Comparison of ENCODE assay signal across 1 cellular context in genomic region chr16:29961479-29962343, GRCh38.
A peak's percentile ranks its signal among the peaks of the same experiment; 100 is the strongest.
TF ChIP-seq lines count a peak whose summit lies in the region.

Gene TMEM219 (plus strand): TSS chr16:29962079. CDS start chr16:29963144, 1,065 bp downstream.

TF ChIP-seq in HepG2, 621 proteins besides CTCF, POLR2A, EP300 and RAD21 (continued from another document and continues in another):
- TF ChIP-seq SNAPC4 (CRISPR knock-in tag; IDR thresholded peaks at IDR 0.05), result no peak
- TF ChIP-seq SAFB2 (CRISPR knock-in tag; IDR thresholded peaks at IDR 0.05; ENCODE audit: borderline replicate concordance, low read depth), result no peak; the same call in 1 of the 2 replicates
- no peak for TF ChIP-seq LCORL (IDR thresholded peaks at IDR 0.05)
- TF ChIP-seq LCORL (CRISPR knock-in tag; IDR thresholded peaks at IDR 0.05), result peak; percentile 74; the same call in 1 of the 2 replicates
- no peak for TF ChIP-seq SKI (IDR thresholded peaks at IDR 0.05; ENCODE audit: partially characterized antibody)
- peak; percentile 68; the same call in 1 of the 2 replicates for TF ChIP-seq BRD4 (CRISPR knock-in tag; IDR thresholded peaks at IDR 0.05)
- no peak for TF ChIP-seq ZNF282 (IDR thresholded peaks at IDR 0.05; ENCODE audit: partially characterized antibody)
- no peak for TF ChIP-seq ZNF253 (CRISPR knock-in tag; IDR thresholded peaks at IDR 0.05; ENCODE audit: borderline replicate concordance)
- no peak for TF ChIP-seq ZBTB33 (CRISPR knock-in tag; IDR thresholded peaks at IDR 0.05)
- no peak for TF ChIP-seq ZNF24 (IDR thresholded peaks at IDR 0.05)
- TF ChIP-seq ZNF275 (CRISPR knock-in tag; IDR thresholded peaks at IDR 0.05; ENCODE audit: borderline replicate concordance), result peak; percentile 77
- TF ChIP-seq CCDC6 (CRISPR knock-in tag; IDR thresholded peaks at IDR 0.05), result peak; percentile 76; the same call in 1 of the 2 replicates
- TF ChIP-seq ZNF33A (CRISPR knock-in tag; IDR thresholded peaks at IDR 0.05; ENCODE audit: borderline replicate concordance), result no peak
- no peak for TF ChIP-seq NFRKB (IDR thresholded peaks at IDR 0.05)
- TF ChIP-seq ZUFSP (CRISPR knock-in tag; IDR thresholded peaks at IDR 0.05; ENCODE audit: borderline replicate concordance), result 0 out of 2 replicates have a peak, but pooled peaks have one; percentile 61
- no peak for TF ChIP-seq BATF2 (CRISPR knock-in tag; IDR thresholded peaks at IDR 0.05)
- TF ChIP-seq MNT (IDR thresholded peaks at IDR 0.05), result no peak
- TF ChIP-seq DNMT3B (CRISPR knock-in tag; conservative IDR thresholded peaks at IDR 0.05), result peak; percentile 53; the same call in 1 of the 2 replicates
- no peak for TF ChIP-seq ZFP1 (CRISPR knock-in tag; IDR thresholded peaks at IDR 0.05)
- no peak for TF ChIP-seq XBP1 (CRISPR knock-in tag; IDR thresholded peaks at IDR 0.05)
- 0 out of 2 replicates have a peak, but pooled peaks have one; percentile 37 for TF ChIP-seq PAWR (CRISPR knock-in tag; IDR thresholded peaks at IDR 0.05; ENCODE audit: borderline replicate concordance)
- TF ChIP-seq ATRX (CRISPR knock-in tag; IDR thresholded peaks at IDR 0.05; ENCODE audit: borderline replicate concordance), result no peak
- no peak; the same call in 1 of the 2 replicates for TF ChIP-seq HCFC1 (IDR thresholded peaks at IDR 0.05; ENCODE audit: low read depth, low read length)
- peak; percentile 94 for TF ChIP-seq PATZ1 (CRISPR knock-in tag; IDR thresholded peaks at IDR 0.05)
- 0 out of 2 replicates have a peak, but pooled peaks have one; percentile 57 for TF ChIP-seq MIXL1 (CRISPR knock-in tag; IDR thresholded peaks at IDR 0.05)
- peak; percentile 55; the same call in 1 of the 2 replicates for TF ChIP-seq ZNF567 (CRISPR knock-in tag; IDR thresholded peaks at IDR 0.05; ENCODE audit: borderline replicate concordance)
- no peak; the same call in 1 of the 2 replicates for TF ChIP-seq RBAK (CRISPR knock-in tag; IDR thresholded peaks at IDR 0.05)
- peak; percentile 52 for TF ChIP-seq GATAD2A (CRISPR knock-in tag; IDR thresholded peaks at IDR 0.05)
- no peak for TF ChIP-seq NFIC (IDR thresholded peaks at IDR 0.05; ENCODE audit: low read length)
- TF ChIP-seq DMTF1 (CRISPR knock-in tag; IDR thresholded peaks at IDR 0.05), result 0 out of 2 replicates have a peak, but pooled peaks have one; percentile 28
- TF ChIP-seq SMAD1 (CRISPR knock-in tag; IDR thresholded peaks at IDR 0.05; ENCODE audit: borderline replicate concordance, low read depth), result peak; percentile 55; the same call in 1 of the 2 replicates
- peak; percentile 85; the same call in 1 of the 2 replicates for TF ChIP-seq ZFP91 (CRISPR knock-in tag; IDR thresholded peaks at IDR 0.05; ENCODE audit: borderline replicate concordance)
- no peak for TF ChIP-seq RFXANK (CRISPR knock-in tag; IDR thresholded peaks at IDR 0.05)
- TF ChIP-seq ZNF7 (CRISPR knock-in tag; IDR thresholded peaks at IDR 0.05), result peak; percentile 14; the same call in 1 of the 2 replicates
- TF ChIP-seq HMGXB4 (CRISPR knock-in tag; IDR thresholded peaks at IDR 0.05; ENCODE audit: borderline replicate concordance in 1 of 2, low read depth in 1 of 2), result peak; percentile 46 to 49; a peak in 2 of 4 replicates
